20 cellular contexts compared by ENCODE assay signal in genomic region chr12:109991586-109991985, GRCh38. TPM values are rescaled to one million over a fixed set of nuclear protein-coding genes. Genes with fewer than 3 reads are reported as not detected.
DNase-seq lines count a peak whose midpoint lies in the region; ATAC-seq and TF ChIP-seq lines count a peak whose summit lies in the region.
"Had no signal": no experiment of that assay in that cellular context is flagged by ENCODE, and none has a peak within 500 bp of the region (broad histone marks: within the 10 kb centered on the region; RNA-seq: fewer than 3 reads in every experiment).

No MANE protein-coding gene starts in this region.

- no peak overlapping the region for H3K4ac ChIP-seq in mesenchymal stem cell (ENCODE audit: low read depth in 1 of 2, low read length in 2 of 2)

- no peaks in the 10 kb centered on the region for H3K9me3 Mint-ChIP-seq in activated T-cell treated with anti-CD3 and anti-CD28 coated beads, Interleukin-2, amount 50 U/mL, for 24 hours
- no peaks in the 10 kb centered on the region for H3K9me3 Mint-ChIP-seq in activated T-cell treated with anti-CD3 and anti-CD28 coated beads, Interleukin-2, amount 50 U/mL, for 4 hours
- H3K9me3 Mint-ChIP-seq in neural crest cell = no peaks in the 10 kb centered on the region
- H3K9me3 Mint-ChIP-seq: CD14-positive monocyte, IgD-negative memory B cell had no signal

- no peak overlapping the region for H2AK5ac ChIP-seq in mesenchymal stem cell (ENCODE audit: low read length, severe bottlenecking)

- ATAC-seq in activated T-cell treated with anti-CD3 and anti-CD28 coated beads, Interleukin-2, amount 50 U/mL, for 4 hours = no peak
- no peak for ATAC-seq in GM19395 (IDR thresholded peaks at IDR 0.05; ENCODE audit: unreplicated experiment)
- ATAC-seq: Panc1 had no signal

- H3K9ac ChIP-seq in Loucy (ENCODE audit: low read depth, low read length, poor library complexity, severe bottlenecking) (no peak overlapping the region), mesenchymal stem cell (ENCODE audit: low read length) (no peak overlapping the region)

- H4K91ac ChIP-seq in mesenchymal stem cell (ENCODE audit: low read length) = no peak overlapping the region

- H3K4me1 ChIP-seq in Loucy (ENCODE audit: insufficient read depth, low read length, poor library complexity, severe bottlenecking) (peaks cover 39% of the 10 kb centered on the region), mesenchymal stem cell (ENCODE audit: control insufficient read depth, insufficient read depth, low read depth, low read length) (no peaks in the 10 kb centered on the region)

- H3K4me2 ChIP-seq in Loucy (ENCODE audit: low read depth, low read length, poor library complexity, severe bottlenecking) (peak overlapping the region; percentile 20), mesenchymal stem cell (ENCODE audit: low read length, poor library complexity, severe bottlenecking) (no peak overlapping the region)

- peaks cover 32% of the 10 kb centered on the region for H3K36me3 ChIP-seq in Loucy (ENCODE audit: insufficient read depth, low read length)
- H3K36me3 ChIP-seq in mesenchymal stem cell (ENCODE audit: control insufficient read depth in 1 of 2, insufficient read depth in 2 of 2, low read depth in 1 of 2, low read length in 2 of 2) = peaks cover 12 to 43% of the 10 kb centered on the region in 2 experiments

- no peaks in the 10 kb centered on the region for H3F3A ChIP-seq in Loucy (ENCODE audit: low read depth)

- WGBS in mesenchymal stem cell = 95% methylated on average over 5 of the region's 5 CpGs

- H2BK15ac ChIP-seq in mesenchymal stem cell (ENCODE audit: low read depth, poor library complexity, severe bottlenecking) = no peak overlapping the region

- no peak overlapping the region for H3K4me3 ChIP-seq in Loucy (ENCODE audit: low read length, poor library complexity, severe bottlenecking)
- no peak overlapping the region for H3K4me3 ChIP-seq in mesenchymal stem cell (ENCODE audit: insufficient read depth in 1 of 2, low read depth in 1 of 2, low read length in 2 of 2)
- H3K4me3 ChIP-seq: MG63 had no signal

- H3K4me3 Mint-ChIP-seq in activated T-cell treated with anti-CD3 and anti-CD28 coated beads, Interleukin-2, amount 50 U/mL, for 24 hours = no peak overlapping the region
- no peak overlapping the region for H3K4me3 Mint-ChIP-seq in activated T-cell treated with anti-CD3 and anti-CD28 coated beads, Interleukin-2, amount 50 U/mL, for 4 hours
- H3K4me3 Mint-ChIP-seq in neural crest cell = peak overlapping the region; percentile 39
- H3K4me3 Mint-ChIP-seq: CD14-positive monocyte had no signal

- no peak overlapping the region for H3K14ac ChIP-seq in mesenchymal stem cell (ENCODE audit: low read length in 2 of 2)

- no peak overlapping the region for H4K8ac ChIP-seq in mesenchymal stem cell (ENCODE audit: low read length)

- no peak overlapping the region for H2AFZ ChIP-seq in Loucy (ENCODE audit: low read length)
- H2AFZ ChIP-seq in mesenchymal stem cell (ENCODE audit: low read depth, low read length) = no peak overlapping the region

- no peak for TF ChIP-seq CTCF in Loucy (conservative IDR thresholded peaks at IDR 0.05; ENCODE audit: low read length)
- TF ChIP-seq CTCF in neural crest cell (conservative IDR thresholded peaks at IDR 0.05) = no peak

- H2BK12ac ChIP-seq in mesenchymal stem cell (ENCODE audit: low read length in 2 of 2) = no peak overlapping the region

- no peak overlapping the region for H2BK120ac ChIP-seq in mesenchymal stem cell (ENCODE audit: low read depth, low read length)

- H3K9me3 ChIP-seq in Loucy (ENCODE audit: insufficient read depth, low read depth, low read length) (no peaks in the 10 kb centered on the region), mesenchymal stem cell (ENCODE audit: control insufficient read depth, low read length) (no peaks in the 10 kb centered on the region)
- H3K9me3 ChIP-seq: MG63 had no signal

- H3K27me3 ChIP-seq in Loucy (ENCODE audit: insufficient read depth, low read length, poor library complexity, severe bottlenecking) = no peaks in the 10 kb centered on the region
- no peaks in the 10 kb centered on the region for H3K27me3 ChIP-seq in mesenchymal stem cell (ENCODE audit: control insufficient read depth in 1 of 2, insufficient read depth in 1 of 2, low read length in 2 of 2)
- H3K27me3 ChIP-seq: MG63 had no signal

- H4K20me1 ChIP-seq in Loucy (ENCODE audit: insufficient read depth, low read length, poor library complexity, severe bottlenecking) = peaks cover 37% of the 10 kb centered on the region

- no peak overlapping the region for H2BK5ac ChIP-seq in mesenchymal stem cell (ENCODE audit: low read depth, low read length, poor library complexity, severe bottlenecking)

- H3K27ac Mint-ChIP-seq in activated T-cell treated with anti-CD3 and anti-CD28 coated beads, Interleukin-2, amount 50 U/mL, for 24 hours = peak overlapping the region; percentile 64
- H3K27ac Mint-ChIP-seq in neural crest cell (ENCODE audit: unreplicated experiment) = no peak overlapping the region

- H3K27me3 Mint-ChIP-seq in activated T-cell treated with anti-CD3 and anti-CD28 coated beads, Interleukin-2, amount 50 U/mL, for 24 hours = no peaks in the 10 kb centered on the region
- no peaks in the 10 kb centered on the region for H3K27me3 Mint-ChIP-seq in activated T-cell treated with anti-CD3 and anti-CD28 coated beads, Interleukin-2, amount 50 U/mL, for 4 hours (ENCODE audit: low read depth)
- H3K27me3 Mint-ChIP-seq in neural crest cell (ENCODE audit: low read depth) = no peaks in the 10 kb centered on the region
- H3K27me3 Mint-ChIP-seq: IgD-negative memory B cell had no signal

- peaks cover 25% of the 10 kb centered on the region for H3K79me1 ChIP-seq in mesenchymal stem cell (replicated peaks; ENCODE audit: low read length, poor library complexity, severe bottlenecking)

- peaks cover 69% of the 10 kb centered on the region for H3K79me2 ChIP-seq in Loucy (ENCODE audit: insufficient read depth, low read length)

- no peaks in the 10 kb centered on the region for H3K9me2 ChIP-seq in Loucy (replicated peaks; ENCODE audit: low read depth, low read length)

- H3K27ac ChIP-seq in mesenchymal stem cell (ENCODE audit: low read length, poor library complexity, severe bottlenecking) = no peak overlapping the region

- H3K18ac ChIP-seq in mesenchymal stem cell (ENCODE audit: low read depth in 1 of 2, low read length in 2 of 2) = no peak overlapping the region

- no peak overlapping the region for H3K23ac ChIP-seq in mesenchymal stem cell (ENCODE audit: low read length in 2 of 2)

- peaks cover 72% of the 10 kb centered on the region for H3K36me3 Mint-ChIP-seq in activated T-cell treated with anti-CD3 and anti-CD28 coated beads, Interleukin-2, amount 50 U/mL, for 24 hours (ENCODE audit: low read depth)
- H3K36me3 Mint-ChIP-seq in activated T-cell treated with anti-CD3 and anti-CD28 coated beads, Interleukin-2, amount 50 U/mL, for 4 hours (ENCODE audit: insufficient read depth) = peaks cover 28% of the 10 kb centered on the region
- peaks cover 4% of the 10 kb centered on the region for H3K36me3 Mint-ChIP-seq in neural crest cell (ENCODE audit: low read depth)

- peaks cover 72% of the 10 kb centered on the region for H3K4me1 Mint-ChIP-seq in activated T-cell treated with anti-CD3 and anti-CD28 coated beads, Interleukin-2, amount 50 U/mL, for 24 hours (ENCODE audit: low read depth)
- peaks cover 62% of the 10 kb centered on the region for H3K4me1 Mint-ChIP-seq in activated T-cell treated with anti-CD3 and anti-CD28 coated beads, Interleukin-2, amount 50 U/mL, for 4 hours (ENCODE audit: low read depth)
- H3K4me1 Mint-ChIP-seq in neural crest cell = peaks cover 27% of the 10 kb centered on the region

- no peak for DNase-seq in activated T-cell treated with anti-CD3 and anti-CD28 coated beads, Interleukin-2, amount 50 U/mL, for 24 hours
- no peak for DNase-seq in activated T-cell treated with anti-CD3 and anti-CD28 coated beads, Interleukin-2, amount 50 U/mL, for 4 hours
- peak; percentile 50 for DNase-seq in cerebellum (ENCODE audit: low spot score)
- no peak for DNase-seq in neural crest cell (ENCODE audit: low read depth, low spot score)
- no peak for DNase-seq in NCI-H69 (lab: John Stamatoyannopoulos, UW)
- no peak for DNase-seq in mesenchymal stem cell
- DNase-seq: DMS53, GF-D8, MG63, NCI-H1436, NCI-H2029, NCI-H226, NCI-H524, NCI-H82, SIG-M5 had no signal

RNA-seq across cellular contexts. Expression of gene GIT2, which starts 4.6 kb away (rescaled TPM):
- 10 to 100 TPM; 43.0 to 51.8 (median 49.0) TPM for total RNA-seq in activated T-cell treated with anti-CD3 and anti-CD28 coated beads, Interleukin-2, amount 50 U/mL, for 4 hours
- total RNA-seq in cerebellum (63.5 TPM), neural crest cell (31.1 and 36.8 TPM in 2 replicates)
- 25.2 TPM for polyA plus RNA-seq in mesenchymal stem cell (2013, experiment 1 of 2)
- polyA plus RNA-seq in mesenchymal stem cell (2013, experiment 2 of 2) = 24.1 TPM

RNA-seq across cellular contexts. Expression of gene ANKRD13A, which starts 7.6 kb away (rescaled TPM):
- 10 to 100 TPM; 30.6 to 42.7 (median 38.8) TPM for total RNA-seq in activated T-cell treated with anti-CD3 and anti-CD28 coated beads, Interleukin-2, amount 50 U/mL, for 4 hours
- total RNA-seq in cerebellum (45.3 TPM), neural crest cell (29.5 and 30.0 TPM in 2 replicates)
- polyA plus RNA-seq in mesenchymal stem cell (2013, experiment 1 of 2) = 17.6 TPM
- 18.0 TPM for polyA plus RNA-seq in mesenchymal stem cell (2013, experiment 2 of 2)

RNA-seq across cellular contexts. Expression of gene C12orf76, which starts 56.7 kb away (rescaled TPM):
- 1 to 10 TPM; 5.9 to 6.8 (median 6.4) TPM for total RNA-seq in activated T-cell treated with anti-CD3 and anti-CD28 coated beads, Interleukin-2, amount 50 U/mL, for 4 hours
- total RNA-seq in cerebellum = 48.5 TPM
- total RNA-seq in neural crest cell = 23.8 and 24.4 TPM in 2 replicates
- 10.6 TPM for polyA plus RNA-seq in mesenchymal stem cell (2013, experiment 1 of 2)
- polyA plus RNA-seq in mesenchymal stem cell (2013, experiment 2 of 2) = 10.7 TPM
